Comparison of ENCODE assay signal across 4 cellular contexts in genomic region chr3:32965617-32966213, GRCh38. TPM values are rescaled to one million over a fixed set of nuclear protein-coding genes. Genes with fewer than 3 reads are reported as not detected.
"Had no signal": no experiment of that assay in that cellular context is flagged by ENCODE, and none has a peak within 500 bp of the region (broad histone marks: within the 10 kb centered on the region; RNA-seq: fewer than 3 reads in every experiment).

No MANE protein-coding gene starts in this region.

RNA-seq across cellular contexts. Expression of gene CCR4, which starts 14.3 kb away (rescaled TPM):
- total RNA-seq: endothelial cell of umbilical vein, epithelial cell of proximal tubule, left ventricle myocardium inferior, mammary epithelial cell had no signal
- polyA plus RNA-seq: endothelial cell of umbilical vein, mammary epithelial cell had no signal
